11 cellular contexts compared by ENCODE assay signal in the genomic region with DNA sequence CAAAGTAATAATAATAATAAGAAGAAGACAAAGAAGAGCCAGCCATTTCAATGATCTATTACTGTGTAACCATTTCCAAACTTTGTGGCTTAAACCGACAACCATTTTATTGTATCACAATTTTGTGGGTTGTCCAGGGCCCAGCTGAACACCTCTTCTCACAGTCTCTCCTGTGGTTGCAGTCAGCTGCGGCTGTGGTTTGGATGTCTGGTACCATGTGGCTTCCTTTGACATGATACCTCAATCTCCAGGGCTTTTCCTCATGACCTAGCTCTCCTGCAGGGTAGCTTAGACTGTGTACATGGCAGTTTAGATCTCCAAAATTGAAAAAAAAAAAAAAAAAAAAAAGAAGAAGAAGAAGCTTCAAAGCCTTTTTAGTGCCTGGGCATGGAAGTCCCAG.
DNase-seq lines count a peak whose midpoint lies in the region; ATAC-seq and TF ChIP-seq lines count a peak whose summit lies in the region.
"Had no signal": no experiment of that assay in that cellular context is flagged by ENCODE, and none has a peak within 500 bp of the region (broad histone marks: within the 10 kb centered on the region; RNA-seq: fewer than 3 reads in every experiment).

No MANE protein-coding gene starts in this region.

- no peak overlapping the region for H3K4me3 ChIP-seq in right atrium auricular region
- H3K4me3 ChIP-seq: tibial nerve had no signal

- H3K36me3 Mint-ChIP-seq in activated T-cell treated with anti-CD3 and anti-CD28 coated beads, Interleukin-2, amount 50 U/mL, for 24 hours (ENCODE audit: low read depth) = peaks cover 20% of the 10 kb centered on the region
- peaks cover 14% of the 10 kb centered on the region for H3K36me3 Mint-ChIP-seq in effector memory CD8-positive, alpha-beta T cell (ENCODE audit: insufficient read depth)

- TF ChIP-seq CTCF in right atrium auricular region (IDR thresholded peaks at IDR 0.05) = no peak

- no peak overlapping the region for H3K27ac ChIP-seq in right atrium auricular region
- H3K27ac ChIP-seq: tibial nerve had no signal

- H3K36me3 ChIP-seq in right atrium auricular region = no peaks in the 10 kb centered on the region

- ATAC-seq in effector memory CD8-positive, alpha-beta T cell (replicated peaks) = peak; percentile 99

- no peak overlapping the region for H3K4me3 Mint-ChIP-seq in activated T-cell treated with anti-CD3 and anti-CD28 coated beads, Interleukin-2, amount 50 U/mL, for 24 hours
- peak overlapping the region; percentile 27 to 30 for H3K4me3 Mint-ChIP-seq in effector memory CD8-positive, alpha-beta T cell

- no peaks in the 10 kb centered on the region for H3K9me3 ChIP-seq in right atrium auricular region
- H3K9me3 ChIP-seq: tibial nerve had no signal

- H3K4me1 ChIP-seq in right atrium auricular region = peaks cover 0 to 14% of the 10 kb centered on the region in 2 donors

- H3K4me1 Mint-ChIP-seq in activated T-cell treated with anti-CD3 and anti-CD28 coated beads, Interleukin-2, amount 50 U/mL, for 24 hours (ENCODE audit: low read depth) = peaks cover 39% of the 10 kb centered on the region
- H3K4me1 Mint-ChIP-seq in effector memory CD8-positive, alpha-beta T cell (ENCODE audit: low read depth in 2 of 2) = peaks cover 17 to 60% of the 10 kb centered on the region in 2 donors

- peak; percentile 2 for DNase-seq in activated T-cell treated with anti-CD3 and anti-CD28 coated beads for 1 hour (ENCODE audit: low read depth)
- DNase-seq in activated T-cell treated with anti-CD3 and anti-CD28 coated beads, Interleukin-2, amount 50 U/mL, for 24 hours = no peak
- DNase-seq in activated CD4-positive, alpha-beta T cell treated with anti-CD3 and anti-CD28 coated beads for 4 hours = peak; percentile 2 to 8
- DNase-seq in effector memory CD8-positive, alpha-beta T cell = peak; percentile 28 to 49 (median 32)
- DNase-seq in stimulated activated CD8-positive, alpha-beta memory T cell treated with anti-CD3 and anti-CD28 coated beads, Interleukin-7, amount 100 ng/mL, for 48 hours (ENCODE audit: extremely low read depth in 1 of 2, low read depth in 1 of 2) = peak; percentile 13 to 18
- no peak for DNase-seq in DMS79 (lab: John Stamatoyannopoulos, UW)
- no peak for DNase-seq in right atrium auricular region (ENCODE audit: low spot score)
- DNase-seq in hypothalamus (lab: John Stamatoyannopoulos, UW) = no peak
- DNase-seq: GOT3, NCI-H526 treated with DMSO at 0.1 percent for 48 hours had no signal

- H3K27me3 ChIP-seq in right atrium auricular region = no peaks in the 10 kb centered on the region
- H3K27me3 ChIP-seq: tibial nerve had no signal

- H3K9me3 Mint-ChIP-seq in activated T-cell treated with anti-CD3 and anti-CD28 coated beads, Interleukin-2, amount 50 U/mL, for 24 hours = no peaks in the 10 kb centered on the region
- no peaks in the 10 kb centered on the region for H3K9me3 Mint-ChIP-seq in effector memory CD8-positive, alpha-beta T cell

- H3K27ac Mint-ChIP-seq in activated T-cell treated with anti-CD3 and anti-CD28 coated beads, Interleukin-2, amount 50 U/mL, for 24 hours = no peak overlapping the region
- peak overlapping the region in 1 of 2 donors; percentile 63 for H3K27ac Mint-ChIP-seq in effector memory CD8-positive, alpha-beta T cell

- no peaks in the 10 kb centered on the region for H3K27me3 Mint-ChIP-seq in activated T-cell treated with anti-CD3 and anti-CD28 coated beads, Interleukin-2, amount 50 U/mL, for 24 hours
- H3K27me3 Mint-ChIP-seq in effector memory CD8-positive, alpha-beta T cell = no peaks in the 10 kb centered on the region

Comparison
In these comparisons a context has a peak if more than half of its experiments do, and no peak if none do; other contexts are left out.
1. DNase-seq: peak in activated T-cell treated with anti-CD3 and anti-CD28 coated beads for 1 hour (single experiment), activated CD4-positive, alpha-beta T cell treated with anti-CD3 and anti-CD28 coated beads for 4 hours (2 of 2), effector memory CD8-positive, alpha-beta T cell (3 of 3) and stimulated activated CD8-positive, alpha-beta memory T cell treated with anti-CD3 and anti-CD28 coated beads, Interleukin-7, amount 100 ng/mL, for 48 hours (2 of 2); none in activated T-cell treated with anti-CD3 and anti-CD28 coated beads, Interleukin-2, amount 50 U/mL, for 24 hours (single experiment), DMS79 (single experiment), right atrium auricular region (single experiment) and hypothalamus (0 of 51).